ENCODE assay signal across 16 cellular contexts in genomic region chr3:47581835-47582234, GRCh38. TPM values are rescaled to one million over a fixed set of nuclear protein-coding genes. Genes with fewer than 3 reads are reported as not detected.
DNase-seq lines count a peak whose midpoint lies in the region; ATAC-seq and TF ChIP-seq lines count a peak whose summit lies in the region.
"Had no signal": no experiment of that assay in that cellular context is flagged by ENCODE, and none has a peak within 500 bp of the region (broad histone marks: within the 10 kb centered on the region; RNA-seq: fewer than 3 reads in every experiment).

No MANE protein-coding gene starts in this region.

- no peaks in the 10 kb centered on the region for H4K20me1 ChIP-seq in MM.1S (ENCODE audit: insufficient read depth, low read length)

- peaks cover 7% of the 10 kb centered on the region for H3F3A ChIP-seq in MM.1S (ENCODE audit: insufficient read depth, low read length)

- no peaks in the 10 kb centered on the region for H3K9me3 ChIP-seq in MM.1S (replicated peaks; ENCODE audit: insufficient read depth, low read length)
- H3K9me3 ChIP-seq: A549, Caco-2, HAP-1 had no signal

- H3K4me3 ChIP-seq in MM.1S (ENCODE audit: low read length), result no peak overlapping the region
- H3K4me3 ChIP-seq: A549, GM12878, GM23338, HAP-1 had no signal

- TF ChIP-seq CTCF in Calu3 (IDR thresholded peaks at IDR 0.05; ENCODE audit: unreplicated experiment) (no peak), MM.1S (IDR thresholded peaks at IDR 0.05; ENCODE audit: low read length) (no peak), brain (conservative IDR thresholded peaks at IDR 0.05) (no peak), neural crest cell (conservative IDR thresholded peaks at IDR 0.05) (no peak)

- peaks cover 13% of the 10 kb centered on the region for H3K27me3 ChIP-seq in MM.1S (replicated peaks; ENCODE audit: insufficient read depth, low read length)

- CTCF ChIA-PET in Calu3 (lab: Charles Lee), result no interaction called here

- H3K9me3 Mint-ChIP-seq in Calu3 (ENCODE audit: low read depth, unreplicated experiment), result no peaks in the 10 kb centered on the region
- peaks cover 0 to 3% (median 0%) of the 10 kb centered on the region in 5 experiments for H3K9me3 Mint-ChIP-seq in brain
- no peaks in the 10 kb centered on the region for H3K9me3 Mint-ChIP-seq in neural crest cell
- H3K9me3 Mint-ChIP-seq: GM23338, IgD-negative memory B cell had no signal

- intact Hi-C loops in Calu3 (cut with micrococcal nuclease; ENCODE audit: unreplicated experiment), result no loop called here

- H3K4me1 ChIP-seq in MM.1S (ENCODE audit: low read length), result no peaks in the 10 kb centered on the region
- H3K4me1 ChIP-seq: A549, Caco-2 had no signal

- H3K36me3 ChIP-seq in MM.1S (replicated peaks; ENCODE audit: insufficient read depth, low read length), result no peaks in the 10 kb centered on the region

- no peak overlapping the region for H2AFZ ChIP-seq in MM.1S (ENCODE audit: low read length)
- H2AFZ ChIP-seq: GM23338 had no signal

- peaks cover 7% of the 10 kb centered on the region for H3K36me3 Mint-ChIP-seq in Calu3 (ENCODE audit: insufficient read depth, unreplicated experiment)
- peaks cover 15% of the 10 kb centered on the region for H3K36me3 Mint-ChIP-seq in brain
- H3K36me3 Mint-ChIP-seq in neural crest cell (ENCODE audit: low read depth), result peaks cover 34% of the 10 kb centered on the region

- no peak overlapping the region for H3K27ac ChIP-seq in MM.1S (ENCODE audit: low read length)
- H3K27ac ChIP-seq: A549 had no signal

- no peak overlapping the region for H3K27ac Mint-ChIP-seq in Calu3 (ENCODE audit: unreplicated experiment)
- peak overlapping the region in 3 of 5 experiments; percentile 15 to 62 (median 48) for H3K27ac Mint-ChIP-seq in brain
- H3K27ac Mint-ChIP-seq in neural crest cell (ENCODE audit: unreplicated experiment), result no peak overlapping the region
- H3K27ac Mint-ChIP-seq: GM23338 had no signal

- no peak for ATAC-seq in GM21786 (IDR thresholded peaks at IDR 0.05; ENCODE audit: unreplicated experiment)
- ATAC-seq: A549, GM12878, GM23338 had no signal

- BruUV-seq in Calu3 (replicated peaks; lab: Mats Ljungman, UMichigan), result TSS peak; percentile 3

- DNase-seq in Calu3 (no peak), MM.1S (peak; percentile 3), neural crest cell (ENCODE audit: low read depth, low spot score) (no peak), cerebellum (ENCODE audit: low spot score) (no peak), GOT3 (lab: John Stamatoyannopoulos, UW) (no peak)
- DNase-seq: Caco-2; CD8-positive, alpha-beta memory T cell; DMS 273 treated with DMSO at 0.1 percent for 48 hours; DMS79 had no signal

- H3K4me3 Mint-ChIP-seq in Calu3 (ENCODE audit: low read depth, unreplicated experiment), result no peak overlapping the region
- peak overlapping the region in 1 of 5 experiments; percentile 66 for H3K4me3 Mint-ChIP-seq in brain
- H3K4me3 Mint-ChIP-seq in neural crest cell, result peak overlapping the region; percentile 83
- H3K4me3 Mint-ChIP-seq: GM23338 had no signal

- H3K79me2 ChIP-seq in MM.1S (ENCODE audit: low read length), result no peaks in the 10 kb centered on the region

- no peak overlapping the region for H3K4me2 ChIP-seq in MM.1S (ENCODE audit: low read depth, low read length)
- H3K4me2 ChIP-seq: A549, GM23338 had no signal

- no peaks in the 10 kb centered on the region for H3K9me2 ChIP-seq in MM.1S (replicated peaks; ENCODE audit: insufficient read depth, low read length)

- H3K9ac ChIP-seq in MM.1S (ENCODE audit: low read length), result no peak overlapping the region

- peaks cover 13% of the 10 kb centered on the region for H3K27me3 Mint-ChIP-seq in Calu3 (ENCODE audit: unreplicated experiment)
- peaks cover 3% of the 10 kb centered on the region for H3K27me3 Mint-ChIP-seq in brain
- H3K27me3 Mint-ChIP-seq in neural crest cell (ENCODE audit: low read depth), result peaks cover 39% of the 10 kb centered on the region

- H3K4me1 Mint-ChIP-seq in Calu3 (ENCODE audit: low read depth, unreplicated experiment), result no peaks in the 10 kb centered on the region
- peaks cover 11% of the 10 kb centered on the region for H3K4me1 Mint-ChIP-seq in brain
- H3K4me1 Mint-ChIP-seq in neural crest cell, result peaks cover 9% of the 10 kb centered on the region

RNA-seq across cellular contexts. Expression of gene CSPG5, which starts 3.2 kb away (rescaled TPM):
- total RNA-seq in Calu3 (2022), result 6.1 and 7.4 TPM in 2 replicates
- polyA plus RNA-seq in brain (ENCODE audit: insufficient read depth, low read depth, low replicate concordance), result 32.3 TPM
- total RNA-seq in neural crest cell, result 21.9 and 23.3 TPM in 2 replicates
- total RNA-seq in cerebellum, result 47.6 TPM
- polyA plus RNA-seq: CD8-positive, alpha-beta memory T cell; GM12878 had no signal

Comparison
In these comparisons a context has a peak if more than half of its experiments do, and no peak if none do; other contexts are left out.
1. H3K27ac Mint-ChIP-seq: peak in brain (3 of 5); none in Calu3 (single experiment) and neural crest cell (single experiment).